ENCODE assay signal across 8 cellular contexts in the genomic region with DNA sequence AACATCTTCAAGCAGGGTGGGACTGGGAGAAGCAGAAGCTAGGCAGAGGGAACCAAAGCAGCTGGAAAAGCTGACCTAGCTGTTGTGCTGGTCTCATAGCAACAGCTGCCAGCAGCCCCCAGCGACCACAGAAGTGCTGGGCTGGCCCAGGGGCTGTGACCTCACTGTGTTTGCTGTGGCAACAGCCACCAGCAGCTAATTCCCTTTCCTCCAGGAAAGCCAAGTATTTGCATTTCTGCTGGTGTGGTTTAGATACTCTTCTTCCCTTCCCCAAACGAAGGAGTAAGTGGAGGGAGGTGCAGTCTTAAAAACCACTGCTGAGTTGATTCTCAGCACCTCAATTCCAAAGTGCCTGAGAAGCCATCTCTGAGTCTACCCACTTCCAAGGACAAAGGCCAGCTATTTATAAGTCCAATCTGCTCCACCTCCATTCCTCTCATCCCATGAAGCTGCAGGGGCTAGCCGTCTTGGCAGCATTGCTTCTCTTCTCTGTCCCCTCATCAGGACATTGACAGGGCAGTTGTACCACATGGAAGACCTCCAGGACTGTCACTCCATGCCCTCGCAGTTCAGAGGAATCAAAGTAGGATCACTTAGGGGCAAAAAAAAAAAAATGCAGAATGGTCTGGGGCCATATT. TPM values are rescaled to one million over a fixed set of nuclear protein-coding genes. Genes with fewer than 3 reads are reported as not detected.
DNase-seq lines count a peak whose midpoint lies in the region; TF ChIP-seq lines count a peak whose summit lies in the region.

No MANE protein-coding gene starts in this region.

- no peak for TF ChIP-seq POLR2A in adrenal gland (IDR thresholded peaks at IDR 0.05)

- peaks cover 64% of the 10 kb centered on the region for H4K20me1 ChIP-seq in smooth muscle cell (ENCODE audit: low read depth)

- H2AFZ ChIP-seq in smooth muscle cell (ENCODE audit: low read depth): no peak overlapping the region

- no peaks in the 10 kb centered on the region for H3K27me3 ChIP-seq in adrenal gland
- no peaks in the 10 kb centered on the region for H3K27me3 ChIP-seq in smooth muscle cell (ENCODE audit: low read depth)

- H3K9ac ChIP-seq in smooth muscle cell (ENCODE audit: low read depth): peak overlapping the region; percentile 96

- peaks cover 0 to 73% of the 10 kb centered on the region in 2 donors for H3K36me3 ChIP-seq in adrenal gland (replicated peaks in 1 of 2)
- H3K36me3 ChIP-seq in smooth muscle cell (ENCODE audit: low read depth): peaks cover 17% of the 10 kb centered on the region

- 27 to 33% (median 32%) methylated on average over 4 of the region's 4 CpGs for WGBS in adrenal gland, 4 donors
- 46% methylated on average over 4 of the region's 4 CpGs for WGBS in smooth muscle cell (ENCODE audit: low lambda C conversion rate)

- H3K4me3 ChIP-seq in adrenal gland (no peak overlapping the region), smooth muscle cell (no peak overlapping the region)

- H3K79me2 ChIP-seq in smooth muscle cell (ENCODE audit: low read depth): peaks cover 12% of the 10 kb centered on the region

- H3K4me1 ChIP-seq in adrenal gland (replicated peaks in 1 of 2) (peaks cover 25 to 44% of the 10 kb centered on the region in 2 donors), smooth muscle cell (ENCODE audit: low read depth) (no peaks in the 10 kb centered on the region)

- intact Hi-C loops in adrenal gland (cut with DNase I): no loop called here

- H3K9me3 ChIP-seq in adrenal gland (replicated peaks in 1 of 3): no peaks in the 10 kb centered on the region
- H3K9me3 ChIP-seq in smooth muscle cell (replicated peaks; ENCODE audit: low read depth): no peaks in the 10 kb centered on the region

- TF ChIP-seq CTCF in GM10266 (IDR thresholded peaks at IDR 0.05; ENCODE audit: control insufficient read depth, insufficient read depth, low read depth, missing control alignments): no peak
- TF ChIP-seq CTCF in adrenal gland (IDR thresholded peaks at IDR 0.05): no peak
- no peak for TF ChIP-seq CTCF in smooth muscle cell (IDR thresholded peaks at IDR 0.05; ENCODE audit: borderline replicate concordance, insufficient read depth, poor library complexity, severe bottlenecking)
- TF ChIP-seq CTCF in GM13977 (IDR thresholded peaks at IDR 0.05; ENCODE audit: extremely low read depth, insufficient read depth, missing control alignments): no peak

- DNase-seq in GM10266 (ENCODE audit: extremely low spot score) (peak; percentile 47), KG1 (lab: John Stamatoyannopoulos, UW) (peak; percentile 7), adrenal gland (peak; percentile 53 to 88 (median 72)), hepatic stellate cell (ENCODE audit: low spot score) (peak; percentile 96), smooth muscle cell (lab: John Stamatoyannopoulos, UW; ENCODE audit: unreplicated experiment) (peak; percentile 28), GM13977 (ENCODE audit: low spot score) (no peak), mesenteric fat pad (ENCODE audit: low spot score) (no peak)
- no peak for DNase-seq in stimulated activated CD4-positive, alpha-beta T cell treated with anti-CD3 and anti-CD28 coated beads, Interleukin-4, amount 100 ng/mL, for 1 hour

- H3F3A ChIP-seq in smooth muscle cell (ENCODE audit: low read depth): peaks cover 55% of the 10 kb centered on the region

- in situ Hi-C loops in GM13977 (cut with MboI; ENCODE audit: low pct_unique_long_range_greater_than_20kb, low sequenced_read_pairs, unreplicated experiment): no loop called here

- H3K27ac ChIP-seq in adrenal gland (peak overlapping the region in 4 of 5 donors; percentile 50 to 80 (median 68)), smooth muscle cell (ENCODE audit: low read depth) (peak overlapping the region; percentile 99)

- H3K4me2 ChIP-seq in smooth muscle cell: peak overlapping the region; percentile 54

RNA-seq across cellular contexts. Expression of a gene that starts 11.5 kb away (rescaled TPM):
- total RNA-seq in adrenal gland (10 to 100 TPM in 7 of 8 donors, 1 to 10 TPM in 1; 9.2 to 25.6 (median 19.8) TPM), smooth muscle cell (3.0 and 7.5 TPM in 2 replicates), mesenteric fat pad (20.5 TPM)
- polyA plus RNA-seq in adrenal gland (10 to 100 TPM in 1 of 3 donors, 1 to 10 TPM in 2; 9.4 to 17.4 (median 10.0) TPM), smooth muscle cell (15.3 and 18.2 TPM in 2 replicates)

RNA-seq across cellular contexts. Expression of a gene that starts 34.3 kb away (rescaled TPM):
- total RNA-seq in adrenal gland (100 to 1,000 TPM; 123 to 175 (median 146) TPM), smooth muscle cell (78.6 and 101 TPM in 2 replicates), mesenteric fat pad (143 TPM)
- polyA plus RNA-seq in adrenal gland (100 to 1,000 TPM in 2 of 3 donors, 10 to 100 TPM in 1; 90.4 to 130 (median 101) TPM), smooth muscle cell (121 and 125 TPM in 2 replicates)

RNA-seq across cellular contexts. Expression of a gene that starts 55.3 kb away (rescaled TPM):
- total RNA-seq in adrenal gland (10 to 100 TPM; 17.4 to 75.9 (median 42.2) TPM), smooth muscle cell (37.6 and 51.7 TPM in 2 replicates), mesenteric fat pad (54.3 TPM)
- polyA plus RNA-seq in adrenal gland (10 to 100 TPM in 2 of 3 donors, 1 to 10 TPM in 1; 8.7 to 37.9 (median 17.1) TPM), smooth muscle cell (199 and 216 TPM in 2 replicates)

Comparison
In these comparisons a context has a peak if more than half of its experiments do, and no peak if none do; other contexts are left out.
1. DNase-seq: peak in GM10266 (single experiment), KG1 (single experiment), adrenal gland (7 of 7), hepatic stellate cell (single experiment) and smooth muscle cell (single experiment); none in stimulated activated CD4-positive, alpha-beta T cell treated with anti-CD3 and anti-CD28 coated beads, Interleukin-4, amount 100 ng/mL, for 1 hour (single experiment), GM13977 (single experiment) and mesenteric fat pad (single experiment).